Comparison of ENCODE assay signal across 8 cellular contexts in the genomic region with DNA sequence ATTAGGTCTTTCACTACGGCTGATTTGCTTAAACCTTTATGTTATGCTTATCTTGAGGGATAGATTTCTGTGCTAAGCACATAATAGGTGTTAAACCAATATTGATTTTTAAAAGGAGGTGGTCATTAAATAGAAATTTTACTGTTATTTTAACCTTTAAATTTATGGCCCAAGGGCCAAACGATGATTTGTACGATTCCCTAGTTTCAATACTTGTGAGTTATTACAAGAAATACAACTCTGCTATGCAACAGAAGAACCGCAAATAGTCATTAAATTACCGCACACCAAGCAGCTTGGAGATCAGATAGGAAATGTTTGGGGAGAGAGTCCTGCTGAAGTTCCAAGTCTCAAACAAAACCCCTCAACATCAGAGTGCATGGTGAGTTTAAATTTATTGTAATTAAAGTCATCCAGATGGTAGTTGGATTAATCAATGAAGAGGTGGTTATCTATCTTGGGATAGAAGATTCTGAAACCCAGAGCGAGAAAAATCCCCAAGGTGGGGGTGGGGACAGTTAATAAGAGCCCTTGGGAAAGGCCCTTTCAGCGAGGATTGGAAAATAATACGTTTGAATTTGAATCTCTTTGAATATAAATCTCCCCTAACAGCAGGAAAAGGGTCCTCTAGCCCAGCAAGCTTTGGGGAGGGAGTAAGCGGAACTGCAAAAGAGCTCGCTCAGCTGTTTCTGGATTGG. TPM values are rescaled to one million over a fixed set of nuclear protein-coding genes. Genes with fewer than 3 reads are reported as not detected.
DNase-seq lines count a peak whose midpoint lies in the region; ATAC-seq and TF ChIP-seq lines count a peak whose summit lies in the region.

No MANE protein-coding gene starts in this region.

- peak overlapping the region; percentile 73 to 89 (median 85) for H3K27ac Mint-ChIP-seq in CD14-positive monocyte

- no peak for TF ChIP-seq POLR2A in HCT116 (IDR thresholded peaks at IDR 0.05; ENCODE audit: borderline replicate concordance, extremely low read depth, insufficient read depth, insufficient read length)

- H3K27me3 ChIP-seq in HCT116 (ENCODE audit: insufficient read depth, low read length) (no peaks in the 10 kb centered on the region), RWPE2 (ENCODE audit: insufficient read depth, poor library complexity, severe bottlenecking) (no peaks in the 10 kb centered on the region), osteoblast (ENCODE audit: insufficient read depth, low read length) (no peaks in the 10 kb centered on the region)

- H4K20me1 ChIP-seq in HCT116 (ENCODE audit: insufficient read depth) (no peaks in the 10 kb centered on the region; the same call in 1 of the 2 replicates), osteoblast (ENCODE audit: insufficient read depth, low read length) (no peaks in the 10 kb centered on the region)

- H2AFZ ChIP-seq in HCT116 (ENCODE audit: low read depth, low read length, poor library complexity, severe bottlenecking) (no peak overlapping the region), osteoblast (ENCODE audit: low read length) (peak overlapping the region; percentile 92)

- peaks cover 37% of the 10 kb centered on the region for H3K79me2 ChIP-seq in HCT116 (ENCODE audit: insufficient read depth, low read length)
- peaks cover 37% of the 10 kb centered on the region for H3K79me2 ChIP-seq in osteoblast (ENCODE audit: insufficient read depth, low read length)

- POLR2A ChIA-PET in HCT116 (lab: Charles Lee) = no interaction called here

- H3K27me3 Mint-ChIP-seq in CD14-positive monocyte (ENCODE audit: low read depth in 3 of 3) = peaks cover 2 to 6% (median 5%) of the 10 kb centered on the region in 3 donors

- H3K9me3 Mint-ChIP-seq in CD14-positive monocyte = peaks cover 2 to 10% (median 5%) of the 10 kb centered on the region in 7 donors

- H3K4me1 ChIP-seq in HCT116 (ENCODE audit: control insufficient read depth in 1 of 2, insufficient read depth in 2 of 2, low read length in 2 of 2) (peaks cover 0 to 21% of the 10 kb centered on the region in 2 experiments; a peak in 3 of 4 replicates), RWPE2 (ENCODE audit: insufficient read depth, poor library complexity, severe bottlenecking) (peaks cover 15% of the 10 kb centered on the region), osteoblast (ENCODE audit: insufficient read depth, low read length) (peaks cover 11% of the 10 kb centered on the region)

- peak overlapping the region; percentile 82 for H3K4me2 ChIP-seq in HCT116 (ENCODE audit: low read length)
- H3K4me2 ChIP-seq in osteoblast (ENCODE audit: insufficient read depth, low read length) = peak overlapping the region; percentile 85

- H3K4me1 Mint-ChIP-seq in CD14-positive monocyte = peaks cover 25% of the 10 kb centered on the region

- intact Hi-C loops in CD14-positive monocyte (cut with micrococcal nuclease) = loop anchor here (5.0 to 10.0 kb wide), 2 partner anchors 40 to 307 kb away; a partner anchor contains a TSS
- intact Hi-C loops in HCT116 (cut with micrococcal nuclease) = no loop called here

- peak overlapping the region; percentile 88 for H3K9ac ChIP-seq in HCT116 (ENCODE audit: low read length)

- no peak for TF ChIP-seq CTCF in CD14-positive monocyte (IDR thresholded peaks at IDR 0.05)
- no peak for TF ChIP-seq CTCF in HCT116 (IDR thresholded peaks at IDR 0.05 in 2 of 3, conservative IDR thresholded peaks at IDR 0.05 in 1 of 3; ENCODE audit: borderline replicate concordance in 1 of 3, insufficient read depth in 1 of 3, low read depth in 2 of 3, low read length in 2 of 3)
- no peak for TF ChIP-seq CTCF in RWPE2 (IDR thresholded peaks at IDR 0.05; ENCODE audit: poor library complexity, severe bottlenecking)
- TF ChIP-seq CTCF in osteoblast (IDR thresholded peaks at IDR 0.05; ENCODE audit: extremely low read depth, low read depth, low read length) = no peak

- H3K36me3 ChIP-seq in HCT116 (ENCODE audit: control insufficient read depth in 1 of 2, insufficient read depth in 2 of 2, low read length in 2 of 2) (no peaks in the 10 kb centered on the region), RWPE2 (ENCODE audit: low read depth) (0 out of 2 replicates have a peak, but pooled peaks cover 5% of the 10 kb centered on the region), osteoblast (ENCODE audit: insufficient read depth, low read length) (no peaks in the 10 kb centered on the region)

- peak overlapping the region; percentile 75 to 85 for H3K4me3 ChIP-seq in HCT116 (replicated peaks in 1 of 2; ENCODE audit: low read depth in 1 of 2, low read length in 2 of 2)
- H3K4me3 ChIP-seq in RWPE2 (ENCODE audit: severe bottlenecking) = peak overlapping the region; percentile 59
- H3K4me3 ChIP-seq in osteoblast (ENCODE audit: insufficient read depth, low read length) = peak overlapping the region; percentile 89

- TSS peak; percentile 65 for BruUV-seq in HCT116 (replicated peaks; lab: Mats Ljungman, UMichigan)

- DNase-seq in CD14-positive monocyte (ENCODE audit: low spot score) (no peak), HCT116 (ENCODE audit: low read depth, low spot score) (no peak), RWPE2 (ENCODE audit: low spot score) (no peak), epithelial cell of prostate (ENCODE audit: low read depth, low spot score) (no peak), osteoblast (ENCODE audit: insufficient read length, low spot score, missing footprints) (peak; percentile 85), CD1c-positive myeloid dendritic cell (ENCODE audit: extremely low spot score) (no peak)

- RAD21 ChIA-PET in HCT116 (lab: Charles Lee; ENCODE audit: low non-redundant PET in 1 of 2, low total read pairs in 2 of 2, uncharacterized antibody in 2 of 2, unreplicated experiment in 2 of 2) = no interaction called here

- no peak for TF ChIP-seq RAD21 in HCT116 (IDR thresholded peaks at IDR 0.05; ENCODE audit: low read depth)

- H3K27ac ChIP-seq in HCT116 (ENCODE audit: low read depth, low read length) (peak overlapping the region; percentile 90), RWPE2 (ENCODE audit: poor library complexity, severe bottlenecking) (peak overlapping the region; percentile 78), epithelial cell of prostate (peak overlapping the region; percentile 74), osteoblast (ENCODE audit: low read depth, low read length) (peak overlapping the region; percentile 76)

- no peaks in the 10 kb centered on the region for H3K36me3 Mint-ChIP-seq in CD14-positive monocyte

- H3K9me3 ChIP-seq in HCT116 (ENCODE audit: control insufficient read depth in 1 of 2, insufficient read depth in 1 of 2, low read depth in 1 of 2, low read length in 2 of 2) = no peaks in the 10 kb centered on the region
- H3K9me3 ChIP-seq in RWPE2 (ENCODE audit: severe bottlenecking) = no peaks in the 10 kb centered on the region
- H3K9me3 ChIP-seq in osteoblast (ENCODE audit: low read depth, low read length) = no peaks in the 10 kb centered on the region

- CTCF ChIA-PET in HCT116 (lab: Charles Lee) = no interaction called here

- ATAC-seq in HCT116 = 0 out of 2 replicates have a peak, but pooled peaks have one; percentile 1
- no peak; the same call in 2 of the 3 replicates for ATAC-seq in RWPE2 (ENCODE audit: low read depth)
- ATAC-seq in GM19324 (IDR thresholded peaks at IDR 0.05; ENCODE audit: low FRiP score, unreplicated experiment) = no peak
- no peak for ATAC-seq in HG03432 (IDR thresholded peaks at IDR 0.05; ENCODE audit: unreplicated experiment)

- H3K4me3 Mint-ChIP-seq in CD14-positive monocyte = peak overlapping the region; percentile 85 to 91

- H3K9me2 ChIP-seq in HCT116 (ENCODE audit: insufficient read depth) = no peaks in the 10 kb centered on the region

TF ChIP-seq in HCT116, 20 proteins besides CTCF, POLR2A, EP300 and RAD21:
- TF ChIP-seq EZH2phosphoT487 (IDR thresholded peaks at IDR 0.05; ENCODE audit: borderline replicate concordance) (no peak), EZH2 (IDR thresholded peaks at IDR 0.05) (no peak), POLR2AphosphoS5 (IDR thresholded peaks at IDR 0.05; ENCODE audit: low read depth, low read length) (no peak), YY1 (IDR thresholded peaks at IDR 0.05; ENCODE audit: extremely low read depth, insufficient replicate concordance, low read depth, low read length) (no peak), EGR1 (IDR thresholded peaks at IDR 0.05; ENCODE audit: low read depth) (no peak), SIN3A (IDR thresholded peaks at IDR 0.05; ENCODE audit: low read depth) (no peak), ELF1 (IDR thresholded peaks at IDR 0.05; ENCODE audit: borderline replicate concordance, low read depth) (no peak), CBX3 (IDR thresholded peaks at IDR 0.05; ENCODE audit: low read depth) (no peak), SRF (IDR thresholded peaks at IDR 0.05; ENCODE audit: low read depth) (no peak), TCF7L2 (IDR thresholded peaks at IDR 0.05; ENCODE audit: borderline replicate concordance, extremely low read depth, insufficient read depth, insufficient read length) (no peak), ZFX (IDR thresholded peaks at IDR 0.05) (no peak), FOSL1 (IDR thresholded peaks at IDR 0.05; ENCODE audit: low read depth) (no peak)
- TF ChIP-seq, protein P1, sequence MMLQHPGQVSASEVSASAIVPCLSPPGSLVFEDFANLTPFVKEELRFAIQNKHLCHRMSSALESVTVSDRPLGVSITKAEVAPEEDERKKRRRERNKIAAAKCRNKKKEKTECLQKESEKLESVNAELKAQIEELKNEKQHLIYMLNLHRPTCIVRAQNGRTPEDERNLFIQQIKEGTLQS (IDR thresholded peaks at IDR 0.05) = no peak
- TF ChIP-seq, protein P2, sequence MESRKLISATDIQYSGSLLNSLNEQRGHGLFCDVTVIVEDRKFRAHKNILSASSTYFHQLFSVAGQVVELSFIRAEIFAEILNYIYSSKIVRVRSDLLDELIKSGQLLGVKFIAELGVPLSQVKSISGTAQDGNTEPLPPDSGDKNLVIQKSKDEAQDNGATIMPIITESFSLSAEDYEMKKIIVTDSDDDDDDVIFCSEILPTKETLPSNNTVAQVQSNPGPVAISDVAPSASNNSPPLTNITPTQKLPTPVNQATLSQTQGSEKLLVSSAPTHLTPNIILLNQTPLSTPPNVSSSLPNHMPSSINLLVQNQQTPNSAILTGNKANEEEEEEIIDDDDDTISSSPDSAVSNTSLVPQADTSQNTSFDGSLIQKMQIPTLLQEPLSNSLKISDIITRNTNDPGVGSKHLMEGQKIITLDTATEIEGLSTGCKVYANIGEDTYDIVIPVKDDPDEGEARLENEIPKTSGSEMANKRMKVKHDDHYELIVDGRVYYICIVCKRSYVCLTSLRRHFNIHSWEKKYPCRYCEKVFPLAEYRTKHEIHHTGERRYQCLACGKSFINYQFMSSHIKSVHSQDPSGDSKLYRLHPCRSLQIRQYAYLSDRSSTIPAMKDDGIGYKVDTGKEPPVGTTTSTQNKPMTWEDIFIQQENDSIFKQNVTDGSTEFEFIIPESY (IDR thresholded peaks at IDR 0.05; ENCODE audit: extremely low read depth, insufficient replicate concordance, low read length) = no peak
- TF ChIP-seq, protein P3, sequence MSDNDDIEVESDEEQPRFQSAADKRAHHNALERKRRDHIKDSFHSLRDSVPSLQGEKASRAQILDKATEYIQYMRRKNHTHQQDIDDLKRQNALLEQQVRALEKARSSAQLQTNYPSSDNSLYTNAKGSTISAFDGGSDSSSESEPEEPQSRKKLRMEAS (IDR thresholded peaks at IDR 0.05) = no peak

RNA-seq across cellular contexts. Expression of a gene that starts 0.8 kb away (rescaled TPM):
- polyA plus RNA-seq in CD14-positive monocyte = 1 to 10 TPM; 1.1 to 2.5 TPM
- total RNA-seq in HCT116 (2021; ENCODE audit: unreplicated experiment) (48.0 TPM), osteoblast (25.6 and 28.6 TPM in 2 replicates)
- 6.1 and 9.1 TPM in 2 replicates for polyA plus RNA-seq in HCT116 (2012)
